In the genomic region with DNA sequence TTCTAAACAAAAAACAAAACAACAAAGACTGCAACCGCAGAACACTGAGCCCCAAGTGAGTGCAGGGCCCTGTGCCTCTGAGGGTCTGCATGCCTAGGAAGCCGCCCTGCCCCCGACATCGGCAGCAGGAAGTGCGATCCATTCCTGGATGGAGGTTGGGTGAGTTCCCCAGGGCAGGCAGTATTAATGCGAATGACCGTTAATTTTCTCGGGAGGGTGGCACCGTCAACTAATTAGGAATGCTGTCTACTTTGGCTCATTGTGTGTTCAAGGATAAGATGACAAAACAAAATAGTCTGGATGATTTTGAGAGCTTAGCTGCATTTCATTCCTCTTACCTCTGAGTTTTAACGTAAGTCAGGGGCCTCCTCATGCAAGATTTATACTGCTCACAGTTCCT, we compare ENCODE assay signal across 2 cellular contexts.
TF ChIP-seq lines count a peak whose summit lies in the region.

No MANE protein-coding gene starts in this region.

TF ChIP-seq in IMR-90, 13 proteins besides CTCF, POLR2A, EP300 and RAD21:
- TF ChIP-seq MXI1 (IDR thresholded peaks at IDR 0.05; ENCODE audit: borderline replicate concordance, low read depth, low read length) (no peak), RCOR1 (IDR thresholded peaks at IDR 0.05; ENCODE audit: insufficient replicate concordance, low read length) (no peak), SMC3 (IDR thresholded peaks at IDR 0.05; ENCODE audit: low read depth, low read length) (no peak), CEBPB (IDR thresholded peaks at IDR 0.05; ENCODE audit: low read depth, low read length) (no peak)

TF ChIP-seq in endothelial cell of umbilical vein, 7 proteins besides CTCF, POLR2A, EP300 and RAD21:
- TF ChIP-seq EZH2 (IDR thresholded peaks at IDR 0.05; ENCODE audit: borderline replicate concordance, low read depth, low read length, severe bottlenecking) (no peak), FOS (IDR thresholded peaks at IDR 0.05; ENCODE audit: borderline replicate concordance, insufficient read depth, low read length) (no peak), POLR2AphosphoS5 (IDR thresholded peaks at IDR 0.05; ENCODE audit: insufficient read depth, low read depth, low read length) (no peak), GATA2 (IDR thresholded peaks at IDR 0.05; ENCODE audit: insufficient read depth, insufficient read length, low read depth, low read length) (no peak), MYC (IDR thresholded peaks at IDR 0.05; ENCODE audit: low read depth, low read length) (no peak), JUN (IDR thresholded peaks at IDR 0.05; ENCODE audit: borderline replicate concordance, insufficient read depth, insufficient read length, low read depth) (no peak)
- TF ChIP-seq, protein P1, sequence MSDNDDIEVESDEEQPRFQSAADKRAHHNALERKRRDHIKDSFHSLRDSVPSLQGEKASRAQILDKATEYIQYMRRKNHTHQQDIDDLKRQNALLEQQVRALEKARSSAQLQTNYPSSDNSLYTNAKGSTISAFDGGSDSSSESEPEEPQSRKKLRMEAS (IDR thresholded peaks at IDR 0.05; ENCODE audit: insufficient read depth, insufficient read length): no peak
